ENCODE assay signal across 8 cellular contexts in the genomic region with DNA sequence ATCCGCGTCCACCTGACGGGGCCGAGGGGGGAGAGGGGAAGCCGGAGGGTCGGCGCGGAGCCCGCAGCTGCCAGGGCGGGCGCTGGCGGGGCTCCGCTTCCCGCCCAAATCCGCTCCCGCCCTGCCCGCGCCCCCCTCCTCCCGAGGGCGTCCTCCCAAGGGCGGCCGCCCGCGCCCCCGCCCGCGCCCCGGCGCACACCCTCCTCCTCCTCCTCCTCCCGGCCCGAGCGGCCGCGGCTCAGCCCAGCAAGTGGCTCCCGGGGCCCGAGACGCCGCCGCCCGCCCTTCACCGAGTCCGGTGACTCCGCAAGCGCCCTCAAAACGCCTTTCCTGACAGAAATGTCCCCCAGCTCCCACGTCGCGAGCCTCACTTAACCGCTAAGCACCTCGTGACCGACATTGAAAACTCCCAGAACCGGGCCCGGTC. TPM values are rescaled to one million over a fixed set of nuclear protein-coding genes. Genes with fewer than 3 reads are reported as not detected.
DNase-seq lines count a peak whose midpoint lies in the region; ATAC-seq, FAIRE-seq and TF ChIP-seq lines count a peak whose summit lies in the region.

No MANE protein-coding gene starts in this region.

- peak overlapping the region; percentile 93 for H3K4me2 ChIP-seq in HepG2 (ENCODE audit: low read depth, low read length)

- H3K36me3 ChIP-seq in HepG2 (replicated peaks in 1 of 2; ENCODE audit: control insufficient read depth in 1 of 2, insufficient read depth in 2 of 2, low read length in 2 of 2), result peaks cover 0 to 13% of the 10 kb centered on the region in 2 experiments; a peak in 2 of 5 replicates

- no peaks in the 10 kb centered on the region for H3K9me3 ChIP-seq in HepG2 (ENCODE audit: low read length)

- H2AFZ ChIP-seq in HepG2 (ENCODE audit: low read length), result no peak overlapping the region

- intact Hi-C loops in HepG2 (cut with micrococcal nuclease; ENCODE audit: unreplicated experiment), result loop anchor here (1.0 kb wide), 1 partner anchor 37 kb away; a partner anchor contains a TSS

- peak overlapping the region; percentile 98 for H3K9ac ChIP-seq in HepG2 (ENCODE audit: insufficient read depth, low read depth, low read length)

- peak overlapping the region; percentile 97 for H3K27ac ChIP-seq in cingulate gyrus (ENCODE audit: low read depth, low read length)
- H3K27ac ChIP-seq in HepG2 (ENCODE audit: extremely low read length, insufficient read depth, low read length), result peak overlapping the region; percentile 97

- peak overlapping the region; percentile 91 to 95 (median 92) for H3K4me3 ChIP-seq in HepG2 (replicated peaks in 1 of 3; ENCODE audit: insufficient read depth in 1 of 3, low read depth in 2 of 3, low read length in 3 of 3)

- H3K27me3 ChIP-seq in HepG2 (ENCODE audit: control insufficient read depth in 1 of 2, insufficient read depth in 2 of 2, low read length in 2 of 2), result no peaks in the 10 kb centered on the region; a peak in 2 of 5 replicates

- CTCF ChIA-PET in HepG2 (lab: Yijun Ruan, JAX; ENCODE audit: low intra/inter-chr PET ratio, low total read pairs), result no interaction called here

- ATAC-seq in HG02973 (IDR thresholded peaks at IDR 0.05; ENCODE audit: unreplicated experiment), result peak; percentile 2
- peak; percentile 13 for ATAC-seq in HepG2

- no peak for FAIRE-seq in HepG2 (lab: Jason Lieb, UNC)

- in situ Hi-C loops in HepG2 (cut with HindIII; ENCODE audit: extremely low pct_ligation_motif_present, low pct_unique_long_range_greater_than_20kb), result loop anchor here (5.0 kb wide), 1 partner anchor 39 kb away; a partner anchor contains a TSS
- in situ Hi-C loops in G401 (cut with HindIII; ENCODE audit: low sequenced_read_pairs), result no loop called here

- no peak for TF ChIP-seq CTCF in HepG2 (CRISPR knock-in tag; IDR thresholded peaks at IDR 0.05)

- H3K79me2 ChIP-seq in HepG2 (ENCODE audit: insufficient read depth, low read length), result peaks cover 20% of the 10 kb centered on the region

- WGBS in HepG2 (ENCODE audit: low lambda C conversion rate), result no CpG with 5 or more reads among the region's 53 CpGs

- TF ChIP-seq RAD21 in HepG2 (CRISPR knock-in tag; IDR thresholded peaks at IDR 0.05), result no peak

- TF ChIP-seq POLR2A in HepG2 (IDR thresholded peaks at IDR 0.05; ENCODE audit: insufficient read depth in 1 of 2, low read depth in 2 of 2, low read length in 2 of 2), result no peak

- peak; percentile 67 for DNase-seq in DMS53 (lab: John Stamatoyannopoulos, UW)
- no peak for DNase-seq in DMS53 treated with DMSO at 0.1 percent for 48 hours (lab: John Stamatoyannopoulos, UW; ENCODE audit: unreplicated experiment)
- peak in 3 of 5 experiments; percentile 27 to 70 (median 37) for DNase-seq in T-helper 2 cell
- DNase-seq in HepG2 (ENCODE audit: low spot score), result peak; percentile 2
- DNase-seq in stimulated activated CD4-positive, alpha-beta T cell treated with anti-CD3 and anti-CD28 coated beads, Interleukin-4, amount 100 ng/mL, for 24 hours, result peak; percentile 42
- DNase-seq in G401 (ENCODE audit: low spot score), result no peak

- POLR2A ChIA-PET in HepG2 (lab: Yijun Ruan, JAX), result interaction anchor here (1.0 to 3.4 kb wide), 7 partner anchors 9 to 42 kb away, joined by 3 to 109 read pairs (median 4); a partner anchor contains a TSS

- BruUV-seq in HepG2 (replicated peaks; lab: Mats Ljungman, UMichigan), result no TSS peak

- TF ChIP-seq EP300 in HepG2 (IDR thresholded peaks at IDR 0.05; ENCODE audit: low read depth in 2 of 2, low read length in 2 of 2), result no peak
- no peak for TF ChIP-seq EP300 in HepG2 (CRISPR knock-in tag; IDR thresholded peaks at IDR 0.05; ENCODE audit: borderline replicate concordance)

- H4K20me1 ChIP-seq in HepG2 (ENCODE audit: insufficient read depth, low read length), result peaks cover 3% of the 10 kb centered on the region; the same call in 1 of the 2 replicates

- H3K4me1 ChIP-seq in HepG2 (ENCODE audit: insufficient read depth, low read length), result peaks cover 23% of the 10 kb centered on the region

TF ChIP-seq in HepG2, 621 proteins besides CTCF, POLR2A, EP300 and RAD21 (continues in another document):
- TF ChIP-seq MAZ (IDR thresholded peaks at IDR 0.05; ENCODE audit: borderline replicate concordance, low read depth, low read length) (no peak), MAZ (CRISPR knock-in tag; IDR thresholded peaks at IDR 0.05; ENCODE audit: low read depth) (0 out of 2 replicates have a peak, but pooled peaks have one; percentile 48), SRY (CRISPR knock-in tag; IDR thresholded peaks at IDR 0.05) (0 out of 2 replicates have a peak, but pooled peaks have one; percentile 8), POLR2G (IDR thresholded peaks at IDR 0.05; ENCODE audit: low read depth, low read length) (no peak), ZNF354B (CRISPR knock-in tag; IDR thresholded peaks at IDR 0.05) (no peak), ZNF557 (CRISPR knock-in tag; IDR thresholded peaks at IDR 0.05) (no peak), YY1 (IDR thresholded peaks at IDR 0.05; ENCODE audit: insufficient read depth, insufficient replicate concordance, low read depth, low read length) (peak; percentile 7), GFI1 (CRISPR knock-in tag; IDR thresholded peaks at IDR 0.05; ENCODE audit: borderline replicate concordance) (no peak), ZNF703 (CRISPR knock-in tag; IDR thresholded peaks at IDR 0.05; ENCODE audit: borderline replicate concordance) (0 out of 2 replicates have a peak, but pooled peaks have one; percentile 28), ZC3H13 (CRISPR knock-in tag; IDR thresholded peaks at IDR 0.05) (0 out of 2 replicates have a peak, but pooled peaks have one; percentile 3), ZNF138 (CRISPR knock-in tag; IDR thresholded peaks at IDR 0.05; ENCODE audit: low read depth) (0 out of 2 replicates have a peak, but pooled peaks have one; percentile 50), PAX8 (CRISPR knock-in tag; IDR thresholded peaks at IDR 0.05; ENCODE audit: borderline replicate concordance) (0 out of 2 replicates have a peak, but pooled peaks have one; percentile 39)
- TF ChIP-seq, protein P1, sequence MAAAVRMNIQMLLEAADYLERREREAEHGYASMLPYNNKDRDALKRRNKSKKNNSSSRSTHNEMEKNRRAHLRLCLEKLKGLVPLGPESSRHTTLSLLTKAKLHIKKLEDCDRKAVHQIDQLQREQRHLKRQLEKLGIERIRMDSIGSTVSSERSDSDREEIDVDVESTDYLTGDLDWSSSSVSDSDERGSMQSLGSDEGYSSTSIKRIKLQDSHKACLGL (CRISPR knock-in tag; IDR thresholded peaks at IDR 0.05), result 0 out of 2 replicates have a peak, but pooled peaks have one; percentile 38

RNA-seq across cellular contexts. Expression of a gene that starts 0.5 kb away (rescaled TPM):
- total RNA-seq in HepG2 (2016; rRNA removed; fragmentation: Illumina TruSeq; extraction: Trizol), result 332 and 478 TPM in 2 replicates
- total RNA-seq in HepG2 (2016; cell fraction: cytosol; rRNA removed; fragmentation: Illumina TruSeq; extraction: Trizol; ENCODE audit: low read depth), result 55.4 and 58.1 TPM in 2 replicates
- total RNA-seq in HepG2 (2016; cell fraction: insoluble cytoplasmic fraction; rRNA removed; fragmentation: Illumina TruSeq; extraction: Trizol), result 327 and 486 TPM in 2 replicates
- 88.2 and 95.3 TPM in 2 replicates for total RNA-seq in HepG2 (2016; cell fraction: membrane; rRNA removed; fragmentation: Illumina TruSeq; extraction: Trizol)
- total RNA-seq in HepG2 (2016; cell fraction: nucleus; rRNA removed; fragmentation: Illumina TruSeq; extraction: Trizol), result 133 and 139 TPM in 2 replicates
- polyA plus RNA-seq in HepG2 (2011; rRNA removed), result 49.9 and 90.5 TPM in 2 replicates
- polyA plus RNA-seq in HepG2 (2011; cell fraction: cytosol; rRNA removed), result 47.8 and 56.0 TPM in 2 replicates
- polyA plus RNA-seq in HepG2 (2011; cell fraction: nucleus; rRNA removed), result 32.4 and 36.5 TPM in 2 replicates
- polyA plus RNA-seq in HepG2 (2012), result 115 and 248 TPM in 2 replicates
- polyA plus RNA-seq in HepG2 (2016; cell fraction: cytosol; fragmentation: Illumina TruSeq; extraction: Trizol; ENCODE audit: low read depth), result 44.2 and 44.6 TPM in 2 replicates
- 657 and 732 TPM in 2 replicates for polyA plus RNA-seq in HepG2 (2016; cell fraction: insoluble cytoplasmic fraction; fragmentation: Illumina TruSeq; extraction: Trizol; ENCODE audit: low read depth)
- 82.0 and 83.9 TPM in 2 replicates for polyA plus RNA-seq in HepG2 (2016; cell fraction: membrane; fragmentation: Illumina TruSeq; extraction: Trizol; ENCODE audit: low read depth)
- polyA plus RNA-seq in HepG2 (2016; cell fraction: nucleus; fragmentation: Illumina TruSeq; extraction: Trizol; ENCODE audit: insufficient read depth, low read depth), result 316 and 322 TPM in 2 replicates
- 14.1 and 27.2 TPM in 2 replicates for polyA minus RNA-seq in HepG2 (2011; rRNA and poly(A)+ RNA removed; ENCODE audit: low replicate concordance)
- 29.2 and 45.7 TPM in 2 replicates for polyA minus RNA-seq in HepG2 (2011; cell fraction: cytosol; rRNA and poly(A)+ RNA removed)
- 46.0 and 60.1 TPM in 2 replicates for polyA minus RNA-seq in HepG2 (2011; cell fraction: nucleus; rRNA and poly(A)+ RNA removed)
- total RNA-seq in G401 (2014; rRNA removed; shearing (Covaris generic)), result 270 and 334 TPM in 2 replicates

RNA-seq across cellular contexts. Expression of a gene that starts 37.1 kb away (rescaled TPM):
- total RNA-seq in HepG2 (2016; rRNA removed; fragmentation: Illumina TruSeq; extraction: Trizol), result 22.3 and 25.1 TPM in 2 replicates
- 3.7 and 4.7 TPM in 2 replicates for total RNA-seq in HepG2 (2016; cell fraction: cytosol; rRNA removed; fragmentation: Illumina TruSeq; extraction: Trizol; ENCODE audit: low read depth)
- 22.4 and 24.1 TPM in 2 replicates for total RNA-seq in HepG2 (2016; cell fraction: insoluble cytoplasmic fraction; rRNA removed; fragmentation: Illumina TruSeq; extraction: Trizol)
- 6.0 and 6.5 TPM in 2 replicates for total RNA-seq in HepG2 (2016; cell fraction: membrane; rRNA removed; fragmentation: Illumina TruSeq; extraction: Trizol)
- total RNA-seq in HepG2 (2016; cell fraction: nucleus; rRNA removed; fragmentation: Illumina TruSeq; extraction: Trizol), result 8.7 and 9.9 TPM in 2 replicates
- 10.6 and 14.2 TPM in 2 replicates for polyA plus RNA-seq in HepG2 (2011; rRNA removed)
- 6.1 and 7.3 TPM in 2 replicates for polyA plus RNA-seq in HepG2 (2011; cell fraction: cytosol; rRNA removed)
- 4.0 and 4.4 TPM in 2 replicates for polyA plus RNA-seq in HepG2 (2011; cell fraction: nucleus; rRNA removed)
- 10.5 and 12.0 TPM in 2 replicates for polyA plus RNA-seq in HepG2 (2012)
- 3.1 and 3.3 TPM in 2 replicates for polyA plus RNA-seq in HepG2 (2016; cell fraction: cytosol; fragmentation: Illumina TruSeq; extraction: Trizol; ENCODE audit: low read depth)
- polyA plus RNA-seq in HepG2 (2016; cell fraction: insoluble cytoplasmic fraction; fragmentation: Illumina TruSeq; extraction: Trizol; ENCODE audit: low read depth), result 22.3 and 23.3 TPM in 2 replicates
- 3.2 and 4.0 TPM in 2 replicates for polyA plus RNA-seq in HepG2 (2016; cell fraction: membrane; fragmentation: Illumina TruSeq; extraction: Trizol; ENCODE audit: low read depth)
- 11.9 and 13.6 TPM in 2 replicates for polyA plus RNA-seq in HepG2 (2016; cell fraction: nucleus; fragmentation: Illumina TruSeq; extraction: Trizol; ENCODE audit: insufficient read depth, low read depth)
- 3.3 and 6.9 TPM in 2 replicates for polyA minus RNA-seq in HepG2 (2011; rRNA and poly(A)+ RNA removed; ENCODE audit: low replicate concordance)
- 5.6 and 6.4 TPM in 2 replicates for polyA minus RNA-seq in HepG2 (2011; cell fraction: cytosol; rRNA and poly(A)+ RNA removed)
- polyA minus RNA-seq in HepG2 (2011; cell fraction: nucleus; rRNA and poly(A)+ RNA removed), result 8.6 and 8.8 TPM in 2 replicates
- total RNA-seq in G401 (2014; rRNA removed; shearing (Covaris generic)), result 34.0 and 37.1 TPM in 2 replicates

Comparison
In these comparisons a context has a peak if more than half of its experiments do, and no peak if none do; other contexts are left out.
1. DNase-seq: peak in DMS53 (single experiment), T-helper 2 cell (3 of 5), HepG2 (single experiment) and stimulated activated CD4-positive, alpha-beta T cell treated with anti-CD3 and anti-CD28 coated beads, Interleukin-4, amount 100 ng/mL, for 24 hours (single experiment); none in DMS53 treated with DMSO at 0.1 percent for 48 hours (single experiment) and G401 (single experiment).